ENCODE assay signal across 1 cellular context in the genomic region with DNA sequence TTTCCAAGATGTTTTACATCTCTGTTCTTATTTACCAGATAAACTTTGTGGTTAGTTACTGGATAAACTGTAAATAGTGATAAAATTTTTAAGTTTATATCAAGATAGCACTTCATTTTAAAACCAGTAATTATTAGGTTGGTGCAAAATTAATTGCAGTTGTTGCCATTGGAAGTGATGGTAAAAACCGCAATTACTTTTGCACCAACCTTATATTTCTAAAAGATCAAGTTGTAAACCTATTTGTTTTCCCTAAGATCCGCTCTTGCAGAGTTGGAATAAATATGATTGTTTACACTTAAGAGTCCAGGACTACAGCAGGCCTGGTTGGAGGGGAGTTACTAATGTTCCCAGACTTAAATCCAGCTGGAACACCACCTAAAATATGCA.
TF ChIP-seq lines count a peak whose summit lies in the region.

No MANE protein-coding gene starts in this region.

TF ChIP-seq in GM12878, 131 proteins besides CTCF, POLR2A, EP300 and RAD21:
- TF ChIP-seq ZBTB40 (IDR thresholded peaks at IDR 0.05; ENCODE audit: borderline replicate concordance) (peak; percentile 60), KLF5 (IDR thresholded peaks at IDR 0.05; ENCODE audit: partially characterized antibody) (no peak), GABPA (IDR thresholded peaks at IDR 0.05; ENCODE audit: low read depth) (no peak)
